Comparison of ENCODE assay signal across 1 cellular context in the genomic region with DNA sequence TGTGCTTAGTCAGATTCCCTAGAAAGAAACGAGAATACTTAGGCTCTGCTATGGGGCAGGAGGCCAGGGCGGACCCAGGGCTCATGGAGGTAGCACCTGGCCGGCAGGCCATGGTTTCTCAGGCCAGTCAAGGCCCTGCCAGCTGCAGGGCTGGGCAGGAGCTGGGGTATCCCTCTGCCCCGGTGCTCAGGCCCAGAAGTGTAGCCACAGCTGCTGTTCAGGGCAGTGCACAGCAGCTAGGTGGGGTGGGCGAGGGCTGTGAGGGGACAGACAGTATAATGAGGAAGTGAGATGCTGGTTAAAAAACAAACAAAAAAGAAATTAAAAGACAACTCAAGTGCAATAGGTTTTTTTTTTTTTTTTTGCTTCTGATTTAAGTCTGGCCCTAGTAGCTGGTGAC.
TF ChIP-seq lines count a peak whose summit lies in the region.

No MANE protein-coding gene starts in this region.

TF ChIP-seq in K562, 482 proteins besides CTCF, POLR2A, EP300 and RAD21:
- no peak for TF ChIP-seq GTF2F1 (IDR thresholded peaks at IDR 0.05; ENCODE audit: low read depth, low read length)
- TF ChIP-seq SPI1 (IDR thresholded peaks at IDR 0.05; ENCODE audit: borderline replicate concordance, low read depth, low read length) = 0 out of 2 replicates have a peak, but pooled peaks have one; percentile 15
